10 cellular contexts compared by ENCODE assay signal in genomic region chr2:171431677-171432167, GRCh38. TPM values are rescaled to one million over a fixed set of nuclear protein-coding genes. Genes with fewer than 3 reads are reported as not detected.
A peak's percentile ranks its signal among the peaks of the same experiment; 100 is the strongest.
DNase-seq lines count a peak whose midpoint lies in the region; TF ChIP-seq lines count a peak whose summit lies in the region.
"Had no signal": no experiment of that assay in that cellular context is flagged by ENCODE, and none has a peak within 500 bp of the region (broad histone marks: within the 10 kb centered on the region; RNA-seq: fewer than 3 reads in every experiment).

No MANE protein-coding gene starts in this region.

- H4K91ac ChIP-seq in trophoblast cell (ENCODE audit: low read depth, low read length) = peak overlapping the region; percentile 75

- no peak for TF ChIP-seq CTCF in KMS-11 (conservative IDR thresholded peaks at IDR 0.05; ENCODE audit: low read depth, low read length)
- TF ChIP-seq CTCF in mammary epithelial cell (conservative IDR thresholded peaks at IDR 0.05 in 1 of 2, IDR thresholded peaks at IDR 0.05 in 1 of 2; ENCODE audit: extremely low read depth in 1 of 2, insufficient read depth in 1 of 2, low read depth in 1 of 2, low read length in 2 of 2) = no peak
- TF ChIP-seq CTCF in uterus (IDR thresholded peaks at IDR 0.05) = no peak

- intact Hi-C loops in mammary epithelial cell (cut with micrococcal nuclease) = loop anchor here (5.0 to 10.0 kb wide), 5 partner anchors 93 to 504 kb away; partner anchors contain the start of genes CYBRD1, GORASP2 and TLK1
- intact Hi-C loops in uterus (cut with DNase I; ENCODE audit: low total_unique reads) = loop anchor here (10.0 kb wide), 1 partner anchor 93 kb away; the partner anchor contains the start of gene CYBRD1

- H4K20me1 ChIP-seq in KMS-11 (ENCODE audit: insufficient read depth) = no peaks in the 10 kb centered on the region
- no peaks in the 10 kb centered on the region for H4K20me1 ChIP-seq in mammary epithelial cell (ENCODE audit: insufficient read depth, low read length)

- CTCF ChIA-PET in mammary epithelial cell (lab: Charles Lee; ENCODE audit: low non-redundant PET) = interaction anchor here (0.6 kb wide), 1 partner anchor 491 kb away, joined by 3 read pairs; the partner anchor contains the start of gene HAT1

- H4K12ac ChIP-seq in trophoblast cell (ENCODE audit: low read depth, low read length) = no peak overlapping the region

- H3K79me1 ChIP-seq in trophoblast cell (ENCODE audit: low read length) = peaks cover 18% of the 10 kb centered on the region

- peak overlapping the region; percentile 47 for H2BK5ac ChIP-seq in trophoblast cell (ENCODE audit: low read depth, low read length, poor library complexity)

- peak overlapping the region; percentile 90 for H2AK5ac ChIP-seq in trophoblast cell (ENCODE audit: low read length)

- no peak overlapping the region for H2AFZ ChIP-seq in KMS-11 (ENCODE audit: low read depth)
- no peak overlapping the region for H2AFZ ChIP-seq in mammary epithelial cell (ENCODE audit: low read depth, low read length)
- H2AFZ ChIP-seq in trophoblast cell (ENCODE audit: insufficient read depth, low read length, poor library complexity) = no peak overlapping the region

- peak overlapping the region; percentile 78 for H2BK12ac ChIP-seq in trophoblast cell (ENCODE audit: low read length)

- H3K27me3 ChIP-seq in KMS-11 (ENCODE audit: insufficient read depth, low read depth) (no peaks in the 10 kb centered on the region), mammary epithelial cell (ENCODE audit: insufficient read depth, low read length) (no peaks in the 10 kb centered on the region), trophoblast cell (ENCODE audit: insufficient read depth, low read length) (no peaks in the 10 kb centered on the region), uterus (no peaks in the 10 kb centered on the region)

- dilution Hi-C loops in mammary epithelial cell (cut with HindIII; ENCODE audit: low sequenced_read_pairs) = no loop called here

- H3K9me3 ChIP-seq in mammary epithelial cell (replicated peaks; ENCODE audit: insufficient read depth, low read length) = peaks cover 6% of the 10 kb centered on the region
- no peaks in the 10 kb centered on the region for H3K9me3 ChIP-seq in trophoblast cell (ENCODE audit: insufficient read depth, low read depth, low read length)
- no peaks in the 10 kb centered on the region for H3K9me3 ChIP-seq in uterus

- peaks cover 21% of the 10 kb centered on the region for H3K4me1 ChIP-seq in KMS-11 (ENCODE audit: low read depth, poor library complexity, severe bottlenecking)
- peaks cover 28% of the 10 kb centered on the region for H3K4me1 ChIP-seq in mammary epithelial cell (ENCODE audit: insufficient read depth, low read length)
- H3K4me1 ChIP-seq in trophoblast cell (ENCODE audit: control insufficient read depth in 1 of 2, insufficient read depth in 2 of 2, low read length in 2 of 2) = peaks cover 4 to 14% of the 10 kb centered on the region in 2 experiments
- H3K4me1 ChIP-seq in uterus = no peaks in the 10 kb centered on the region

- in situ Hi-C loops in mammary epithelial cell (cut with MboI; ENCODE audit: low sequenced_read_pairs in 2 of 2) = no loop called here

- peak overlapping the region; percentile 0; the same call in 1 of the 2 replicates for H3K4me3 ChIP-seq in GM08714 (ENCODE audit: low read length)
- no peak overlapping the region for H3K4me3 ChIP-seq in KMS-11 (IDR thresholded peaks at IDR 0.05; ENCODE audit: insufficient read depth, low read depth, low read length)
- H3K4me3 ChIP-seq in mammary epithelial cell (replicated peaks in 1 of 3; ENCODE audit: insufficient read depth in 1 of 3, low read depth in 2 of 3, low read length in 3 of 3) = peak overlapping the region in 1 of 3 experiments; percentile 88
- H3K4me3 ChIP-seq in trophoblast cell (ENCODE audit: low read depth, low read length) = no peak overlapping the region
- no peak overlapping the region for H3K4me3 ChIP-seq in uterus

- no peaks in the 10 kb centered on the region for H3K36me3 ChIP-seq in KMS-11 (ENCODE audit: insufficient read depth)
- H3K36me3 ChIP-seq in mammary epithelial cell (ENCODE audit: insufficient read depth, low read length) = no peaks in the 10 kb centered on the region
- peaks cover 2 to 3% of the 10 kb centered on the region in 2 experiments for H3K36me3 ChIP-seq in trophoblast cell (ENCODE audit: control insufficient read depth in 1 of 2, insufficient read depth in 2 of 2, low read length in 2 of 2)
- H3K36me3 ChIP-seq in uterus = no peaks in the 10 kb centered on the region

- H3K18ac ChIP-seq in trophoblast cell (ENCODE audit: low read length) = peak overlapping the region; percentile 80

- H3K4me2 ChIP-seq in KMS-11 = peak overlapping the region; percentile 77; the same call in 1 of the 2 replicates
- H3K4me2 ChIP-seq in mammary epithelial cell (ENCODE audit: insufficient read depth, low read depth, low read length) = peak overlapping the region; percentile 85
- H3K4me2 ChIP-seq in trophoblast cell (ENCODE audit: low read length) = no peak overlapping the region

- DNase-seq in mammary epithelial cell (no peak), trophoblast cell (no peak), NCI-H446 (lab: John Stamatoyannopoulos, UW) (no peak), uterus (no peak), NCI-H146 (lab: John Stamatoyannopoulos, UW) (no peak)
- DNase-seq: activated naive CD4-positive, alpha-beta T cell; naive thymus-derived CD4-positive, alpha-beta T cell; stimulated activated CD4-positive, alpha-beta T cell treated with anti-CD3 and anti-CD28 coated beads, Interleukin-12 subunit alpha, Interleukin-12 subunit beta, amount 100 ng/mL, for 4 hours had no signal

- 97% methylated on average over 8 of the region's 9 CpGs for WGBS in mammary epithelial cell (ENCODE audit: low coverage, missing lambda C conversion rate)
- no CpG with 5 or more reads among the region's 9 CpGs for WGBS in trophoblast cell (ENCODE audit: extremely low coverage, insufficient coverage, insufficient read length)

- H4K8ac ChIP-seq in trophoblast cell (ENCODE audit: low read depth, low read length) = peak overlapping the region; percentile 48

- TF ChIP-seq POLR2A in uterus (IDR thresholded peaks at IDR 0.05) = no peak

- H3K79me2 ChIP-seq in KMS-11 (ENCODE audit: insufficient read depth, low read depth) = peaks cover 25% of the 10 kb centered on the region; the same call in 1 of the 2 replicates
- peaks cover 70% of the 10 kb centered on the region for H3K79me2 ChIP-seq in mammary epithelial cell (ENCODE audit: insufficient read depth, low read length)
- H3K79me2 ChIP-seq in trophoblast cell (ENCODE audit: control insufficient read depth, insufficient read depth, low read length, poor library complexity) = peaks cover 13% of the 10 kb centered on the region

- BruUV-seq in mammary epithelial cell (replicated peaks; lab: Mats Ljungman, UMichigan) = no TSS peak

- H3K23ac ChIP-seq in trophoblast cell (ENCODE audit: low read length) = no peak overlapping the region

- peak overlapping the region; percentile 54 for H3K14ac ChIP-seq in trophoblast cell (ENCODE audit: low read length)

- peak overlapping the region; percentile 84 for H3K4ac ChIP-seq in trophoblast cell (ENCODE audit: low read depth, low read length)

- peak overlapping the region; percentile 79 for H2BK120ac ChIP-seq in trophoblast cell (ENCODE audit: insufficient read depth, low read length, poor library complexity)

- H3K27ac ChIP-seq in KMS-11 = no peak overlapping the region
- peak overlapping the region; percentile 92 for H3K27ac ChIP-seq in mammary epithelial cell (ENCODE audit: insufficient read depth, low read depth, low read length)
- peak overlapping the region; percentile 15 for H3K27ac ChIP-seq in trophoblast cell (ENCODE audit: low read depth, low read length)
- no peak overlapping the region for H3K27ac ChIP-seq in uterus

- H3K9ac ChIP-seq in KMS-11 = no peak overlapping the region
- H3K9ac ChIP-seq in mammary epithelial cell (ENCODE audit: insufficient read depth, low read length) = no peak overlapping the region
- no peak overlapping the region for H3K9ac ChIP-seq in trophoblast cell (ENCODE audit: low read length)

RNA-seq across cellular contexts. Expression of gene METTL8, which starts 2.1 kb away (rescaled TPM):
- 10 to 100 TPM; 49.7 to 57.0 TPM for total RNA-seq in mammary epithelial cell
- polyA plus RNA-seq in mammary epithelial cell = 24.8 TPM
- polyA minus RNA-seq in mammary epithelial cell = 82.4 TPM
- 13.5 and 16.8 TPM in 2 replicates for polyA plus RNA-seq in trophoblast cell (2013)
- total RNA-seq in uterus = 10 to 100 TPM in 3 of 4 donors, 1 to 10 TPM in 1; 6.9 to 33.0 (median 17.7) TPM

RNA-seq across cellular contexts. Expression of gene DCAF17, which starts 2.3 kb away (rescaled TPM):
- total RNA-seq in mammary epithelial cell (10 to 100 TPM; 22.8 to 25.2 TPM), uterus (10 to 100 TPM; 14.6 to 50.8 (median 23.8) TPM)
- polyA plus RNA-seq in mammary epithelial cell = 7.2 TPM
- 6.8 TPM for polyA minus RNA-seq in mammary epithelial cell
- polyA plus RNA-seq in trophoblast cell (2013) = 9.6 and 10.0 TPM in 2 replicates

Comparison
In these comparisons a context has a peak if more than half of its experiments do, and no peak if none do; other contexts are left out.
1. H3K27ac ChIP-seq: peak in mammary epithelial cell (single experiment) and trophoblast cell (single experiment); none in KMS-11 (single experiment) and uterus (0 of 2).